14 cellular contexts compared by ENCODE assay signal in the genomic region with DNA sequence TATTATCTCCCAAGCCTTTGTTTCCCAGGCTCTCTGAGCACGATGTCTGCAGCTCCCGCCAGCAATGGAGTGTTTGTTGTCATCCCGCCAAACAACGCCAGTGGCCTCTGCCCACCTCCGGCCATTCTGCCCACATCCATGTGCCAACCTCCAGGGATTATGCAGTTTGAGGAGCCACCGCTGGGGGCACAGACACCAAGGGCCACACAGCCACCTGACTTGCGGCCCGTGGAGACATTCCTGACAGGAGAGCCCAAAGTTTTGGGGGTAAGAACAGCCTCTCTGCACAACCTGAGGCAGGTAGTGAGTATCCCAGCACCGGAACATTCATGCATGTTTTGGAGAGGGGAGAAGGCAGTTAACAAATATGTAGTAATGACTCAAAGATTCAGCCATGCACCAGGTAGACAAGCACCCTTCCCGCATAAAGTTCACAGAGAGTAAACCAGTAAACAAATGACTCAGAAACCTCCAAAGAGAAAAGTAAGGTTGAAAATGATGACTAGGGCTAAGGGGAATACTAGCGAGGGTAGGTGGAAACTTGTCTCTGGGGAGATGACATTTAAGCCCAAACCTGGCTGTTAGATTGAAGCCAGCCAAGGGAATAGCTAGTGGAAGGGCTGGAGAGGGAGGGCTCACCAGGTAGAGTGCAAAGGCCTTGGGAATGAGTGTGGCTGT. TPM values are rescaled to one million over a fixed set of nuclear protein-coding genes. Genes with fewer than 3 reads are reported as not detected.
DNase-seq lines count a peak whose midpoint lies in the region; ATAC-seq, FAIRE-seq and TF ChIP-seq lines count a peak whose summit lies in the region.
"Had no signal": no experiment of that assay in that cellular context is flagged by ENCODE, and none has a peak within 500 bp of the region (broad histone marks: within the 10 kb centered on the region; RNA-seq: fewer than 3 reads in every experiment).

No MANE protein-coding gene starts in this region.

- no peak overlapping the region for H3K9ac ChIP-seq in mesenchymal stem cell (ENCODE audit: low read length)

- H3K9me3 ChIP-seq in upper lobe of left lung (no peaks in the 10 kb centered on the region), mesenchymal stem cell (ENCODE audit: control insufficient read depth, low read length) (no peaks in the 10 kb centered on the region)
- H3K9me3 ChIP-seq: right atrium auricular region, thoracic aorta had no signal

- H4K8ac ChIP-seq in mesenchymal stem cell (ENCODE audit: low read length), result no peak overlapping the region

- no peak for TF ChIP-seq EP300 in upper lobe of left lung (IDR thresholded peaks at IDR 0.05)

- no peaks in the 10 kb centered on the region for H3K79me1 ChIP-seq in mesenchymal stem cell (replicated peaks; ENCODE audit: low read length, poor library complexity, severe bottlenecking)

- peak in 1 of 6 experiments; percentile 11 for TF ChIP-seq CTCF in upper lobe of left lung (IDR thresholded peaks at IDR 0.05)

- no peak overlapping the region for H2BK5ac ChIP-seq in mesenchymal stem cell (ENCODE audit: low read depth, low read length, poor library complexity, severe bottlenecking)

- H3K4me1 ChIP-seq in upper lobe of left lung, result peaks cover 0 to 13% (median 5%) of the 10 kb centered on the region in 4 donors
- no peaks in the 10 kb centered on the region for H3K4me1 ChIP-seq in mesenchymal stem cell (ENCODE audit: control insufficient read depth, insufficient read depth, low read depth, low read length)

- FAIRE-seq in H54 (lab: Jason Lieb, UNC), result no peak

- no peaks in the 10 kb centered on the region for H3K27me3 ChIP-seq in upper lobe of left lung
- peaks cover 29 to 89% of the 10 kb centered on the region in 2 experiments for H3K27me3 ChIP-seq in mesenchymal stem cell (ENCODE audit: control insufficient read depth in 1 of 2, insufficient read depth in 1 of 2, low read length in 2 of 2)
- H3K27me3 ChIP-seq: right atrium auricular region had no signal

- no peak overlapping the region for H2BK15ac ChIP-seq in mesenchymal stem cell (ENCODE audit: low read depth, poor library complexity, severe bottlenecking)

- no peak for DNase-seq in activated T-cell treated with anti-CD3 and anti-CD28 coated beads, Interleukin-2, amount 50 U/mL, for 72 hours
- no peak for DNase-seq in activated T-cell treated with anti-CD3 and anti-CD28 coated beads, Interleukin-2, amount 50 U/mL, for 24 hours
- DNase-seq in upper lobe of left lung (peak in 1 of 2 donors; percentile 15), foreskin melanocyte (no peak), H54 (ENCODE audit: insufficient read length, low spot score) (no peak), mesenchymal stem cell (no peak)
- DNase-seq: DMS 273 treated with DMSO at 0.1 percent for 48 hours, T-helper 2 cell had no signal

- TF ChIP-seq POLR2A in upper lobe of left lung (IDR thresholded peaks at IDR 0.05), result no peak
- no peak for TF ChIP-seq POLR2A in H54 (IDR thresholded peaks at IDR 0.05; ENCODE audit: low read depth, low read length)

- H3K4me3 Mint-ChIP-seq in activated T-cell treated with anti-CD3 and anti-CD28 coated beads, Interleukin-2, amount 50 U/mL, for 72 hours, result no peak overlapping the region
- H3K4me3 Mint-ChIP-seq in activated T-cell treated with anti-CD3 and anti-CD28 coated beads, Interleukin-2, amount 50 U/mL, for 24 hours, result no peak overlapping the region
- H3K4me3 Mint-ChIP-seq: activated naive CD8-positive, alpha-beta T cell had no signal

- H3K4me2 ChIP-seq in mesenchymal stem cell (ENCODE audit: low read length, poor library complexity, severe bottlenecking), result no peak overlapping the region

- no peak overlapping the region for H2AK5ac ChIP-seq in mesenchymal stem cell (ENCODE audit: low read length, severe bottlenecking)

- no peak overlapping the region for H2BK120ac ChIP-seq in mesenchymal stem cell (ENCODE audit: low read depth, low read length)

- H4K91ac ChIP-seq in mesenchymal stem cell (ENCODE audit: low read length), result no peak overlapping the region

- no peaks in the 10 kb centered on the region for H3K36me3 Mint-ChIP-seq in activated T-cell treated with anti-CD3 and anti-CD28 coated beads, Interleukin-2, amount 50 U/mL, for 72 hours (ENCODE audit: insufficient read depth in 2 of 2)
- no peaks in the 10 kb centered on the region for H3K36me3 Mint-ChIP-seq in activated T-cell treated with anti-CD3 and anti-CD28 coated beads, Interleukin-2, amount 50 U/mL, for 24 hours (ENCODE audit: low read depth)

- H3K4me3 ChIP-seq in upper lobe of left lung, result no peak overlapping the region
- H3K4me3 ChIP-seq in mesenchymal stem cell (ENCODE audit: insufficient read depth in 1 of 2, low read depth in 1 of 2, low read length in 2 of 2), result no peak overlapping the region
- H3K4me3 ChIP-seq: right atrium auricular region, thoracic aorta had no signal

- H2BK12ac ChIP-seq in mesenchymal stem cell (ENCODE audit: low read length in 2 of 2), result no peak overlapping the region

- peaks cover 36% of the 10 kb centered on the region for H3K27me3 Mint-ChIP-seq in activated T-cell treated with anti-CD3 and anti-CD28 coated beads, Interleukin-2, amount 50 U/mL, for 72 hours (ENCODE audit: low read depth)
- peaks cover 38% of the 10 kb centered on the region for H3K27me3 Mint-ChIP-seq in activated T-cell treated with anti-CD3 and anti-CD28 coated beads, Interleukin-2, amount 50 U/mL, for 24 hours

- H3K27ac ChIP-seq in upper lobe of left lung (peak overlapping the region in 2 of 4 donors; percentile 4 to 57), mesenchymal stem cell (ENCODE audit: low read length, poor library complexity, severe bottlenecking) (no peak overlapping the region)
- H3K27ac ChIP-seq: right atrium auricular region, thoracic aorta had no signal

- no peaks in the 10 kb centered on the region for H3K9me3 Mint-ChIP-seq in activated T-cell treated with anti-CD3 and anti-CD28 coated beads, Interleukin-2, amount 50 U/mL, for 72 hours
- no peaks in the 10 kb centered on the region for H3K9me3 Mint-ChIP-seq in activated T-cell treated with anti-CD3 and anti-CD28 coated beads, Interleukin-2, amount 50 U/mL, for 24 hours

- H2AFZ ChIP-seq in mesenchymal stem cell (ENCODE audit: low read depth, low read length), result no peak overlapping the region

- H3K23ac ChIP-seq in mesenchymal stem cell (ENCODE audit: low read length in 2 of 2), result no peak overlapping the region

- peaks cover 13% of the 10 kb centered on the region for H3K4me1 Mint-ChIP-seq in activated T-cell treated with anti-CD3 and anti-CD28 coated beads, Interleukin-2, amount 50 U/mL, for 72 hours (ENCODE audit: low read depth)
- no peaks in the 10 kb centered on the region for H3K4me1 Mint-ChIP-seq in activated T-cell treated with anti-CD3 and anti-CD28 coated beads, Interleukin-2, amount 50 U/mL, for 24 hours (ENCODE audit: low read depth)

- 78 to 81% methylated on average over 10 to 11 of the region's 11 CpGs for WGBS in upper lobe of left lung, 2 donors
- 83% methylated on average over 10 of the region's 11 CpGs for WGBS in mesenchymal stem cell

- H3K4ac ChIP-seq in mesenchymal stem cell (ENCODE audit: low read depth in 1 of 2, low read length in 2 of 2), result no peak overlapping the region

- no peak overlapping the region for H3K18ac ChIP-seq in mesenchymal stem cell (ENCODE audit: low read depth in 1 of 2, low read length in 2 of 2)

- H3K36me3 ChIP-seq in upper lobe of left lung, result no peaks in the 10 kb centered on the region
- H3K36me3 ChIP-seq in mesenchymal stem cell (ENCODE audit: control insufficient read depth in 1 of 2, insufficient read depth in 2 of 2, low read depth in 1 of 2, low read length in 2 of 2), result no peaks in the 10 kb centered on the region
- H3K36me3 ChIP-seq: right atrium auricular region, thoracic aorta had no signal

- no peak overlapping the region for H3K27ac Mint-ChIP-seq in activated T-cell treated with anti-CD3 and anti-CD28 coated beads, Interleukin-2, amount 50 U/mL, for 72 hours
- no peak overlapping the region for H3K27ac Mint-ChIP-seq in activated T-cell treated with anti-CD3 and anti-CD28 coated beads, Interleukin-2, amount 50 U/mL, for 24 hours
- H3K27ac Mint-ChIP-seq: activated naive CD8-positive, alpha-beta T cell had no signal

- ATAC-seq in activated T-cell treated with anti-CD3 and anti-CD28 coated beads, Interleukin-2, amount 50 U/mL, for 72 hours (replicated peaks in 1 of 2), result peak; percentile 29 to 44
- peak; percentile 31 for ATAC-seq in HG03196 (IDR thresholded peaks at IDR 0.05; ENCODE audit: unreplicated experiment)
- ATAC-seq in SK-N-SH treated with all-trans-retinoic acid at 6 μM for 48 hours, result 0 out of 3 replicates have a peak, but pooled peaks have one; percentile 27
- peak; percentile 12 to 67 for ATAC-seq in upper lobe of left lung (ENCODE audit: low FRiP score in 2 of 2)

- H3K14ac ChIP-seq in mesenchymal stem cell (ENCODE audit: low read length in 2 of 2), result no peak overlapping the region

TF ChIP-seq in SK-N-SH treated with all-trans-retinoic acid at 6 μM for 48 hours, 23 proteins besides CTCF, POLR2A, EP300 and RAD21 (continues in another document):
- TF ChIP-seq TOX (CRISPR knock-in tag; IDR thresholded peaks at IDR 0.05; ENCODE audit: borderline replicate concordance), result no peak
- TF ChIP-seq CSDC2 (CRISPR knock-in tag; IDR thresholded peaks at IDR 0.05), result no peak
- TF ChIP-seq ZNF565 (CRISPR knock-in tag; conservative IDR thresholded peaks at IDR 0.05; ENCODE audit: low read depth), result no peak

RNA-seq across cellular contexts. Expression of a gene that starts 7.2 kb away (rescaled TPM):
- not detected for total RNA-seq in activated T-cell treated with anti-CD3 and anti-CD28 coated beads, Interleukin-2, amount 50 U/mL, for 72 hours
- 100 to 1,000 TPM in 5 of 6 donors, 10 to 100 TPM in 1; 65.5 to 227 (median 120) TPM for total RNA-seq in upper lobe of left lung
- polyA plus RNA-seq in mesenchymal stem cell (2013, experiment 1 of 2), result not detected
- not detected for polyA plus RNA-seq in mesenchymal stem cell (2013, experiment 2 of 2)
- total RNA-seq: mucosa of gallbladder, right atrium auricular region, thoracic aorta had no signal

RNA-seq across cellular contexts. Expression of a gene that starts 21.3 kb away (rescaled TPM):
- total RNA-seq in activated T-cell treated with anti-CD3 and anti-CD28 coated beads, Interleukin-2, amount 50 U/mL, for 72 hours, result not detected
- total RNA-seq in upper lobe of left lung, result not detected
- polyA plus RNA-seq in mesenchymal stem cell (2013, experiment 1 of 2), result not detected
- not detected for polyA plus RNA-seq in mesenchymal stem cell (2013, experiment 2 of 2)
- total RNA-seq: mucosa of gallbladder, right atrium auricular region, thoracic aorta had no signal

RNA-seq across cellular contexts. Expression of a gene that starts 39.3 kb away (rescaled TPM):
- not detected for total RNA-seq in activated T-cell treated with anti-CD3 and anti-CD28 coated beads, Interleukin-2, amount 50 U/mL, for 72 hours
- total RNA-seq in upper lobe of left lung, result not detected
- polyA plus RNA-seq in mesenchymal stem cell (2013, experiment 1 of 2), result not detected
- not detected for polyA plus RNA-seq in mesenchymal stem cell (2013, experiment 2 of 2)
- total RNA-seq: mucosa of gallbladder, right atrium auricular region, thoracic aorta had no signal

Comparison
In these comparisons a context has a peak if more than half of its experiments do, and no peak if none do; other contexts are left out.
1. RNA of a gene that starts 7.2 kb away (total RNA-seq): 65.5 to 227 TPM in upper lobe of left lung; not detected in activated T-cell treated with anti-CD3 and anti-CD28 coated beads, Interleukin-2, amount 50 U/mL, for 72 hours; every median in the first group is over 10 times any median in the second.
2. Peak in every context shown above with its lines, with median percentiles within 50 percentile points of each other: ATAC-seq.